In genomic region chr3:151283387-151283786, GRCh38 we compare ENCODE assay signal across 16 cellular contexts. TPM values are rescaled to one million over a fixed set of nuclear protein-coding genes. Genes with fewer than 3 reads are reported as not detected.
DNase-seq lines count a peak whose midpoint lies in the region; ATAC-seq lines count a peak whose summit lies in the region.
"Had no signal": no experiment of that assay in that cellular context is flagged by ENCODE, and none has a peak within 500 bp of the region (broad histone marks: within the 10 kb centered on the region; RNA-seq: fewer than 3 reads in every experiment).

No MANE protein-coding gene starts in this region.

- H3K27ac ChIP-seq in CD4-positive, alpha-beta memory T cell (ENCODE audit: low read depth, low read length) = no peak overlapping the region
- peak overlapping the region; percentile 36 for H3K27ac ChIP-seq in muscle layer of duodenum (ENCODE audit: low read length)
- H3K27ac ChIP-seq: thoracic aorta had no signal

- ATAC-seq in activated T-helper 17 cell treated with anti-CD3 and anti-CD28 coated beads, Interleukin-2, amount 50 U/mL, for 72 hours (replicated peaks) = peak; percentile 71

- no peaks in the 10 kb centered on the region for H3K9me3 ChIP-seq in CD4-positive, alpha-beta memory T cell (ENCODE audit: control insufficient read depth in 1 of 2, low read length in 2 of 2)
- no peaks in the 10 kb centered on the region for H3K9me3 ChIP-seq in muscle layer of duodenum (ENCODE audit: control insufficient read depth in 1 of 2, low read length in 2 of 2)
- H3K9me3 ChIP-seq: thoracic aorta had no signal

- H3K4me1 ChIP-seq in CD4-positive, alpha-beta memory T cell (ENCODE audit: insufficient read depth, low read length) = peaks cover 22% of the 10 kb centered on the region
- peaks cover 13 to 17% of the 10 kb centered on the region in 2 donors for H3K4me1 ChIP-seq in muscle layer of duodenum (ENCODE audit: control insufficient read depth in 1 of 2, insufficient read depth in 2 of 2, low read length in 2 of 2)

- DNase-seq in activated CD4-positive, alpha-beta T cell treated with anti-CD3 and anti-CD28 coated beads, Interleukin-2, amount 10 ng/mL, durations not matched to agents 24 days and 14 days = no peak
- no peak for DNase-seq in activated CD4-positive, alpha-beta T cell treated with anti-CD3 and anti-CD28 coated beads, Interleukin-2, amount 50 U/mL, for 48 hours
- peak in 4 of 5 donors; percentile 35 to 45 (median 39) for DNase-seq in CD4-positive, alpha-beta memory T cell
- DNase-seq in activated CD4-positive, CD25-positive, alpha-beta regulatory T cell (lab: John Stamatoyannopoulos, UW) = no peak
- no peak for DNase-seq in MV-4-11 (lab: John Stamatoyannopoulos, UW)
- DNase-seq in activated gamma-delta T cell treated with Interleukin-2 at 50 U/mL for 16 hours = no peak
- DNase-seq: DMS79; NCI-H2107; posterior cingulate gyrus; stimulated activated CD8-positive, alpha-beta memory T cell treated with anti-CD3 and anti-CD28 coated beads, Interleukin-4, amount 100 ng/mL, for 48 hours had no signal

- no peaks in the 10 kb centered on the region for H3K27me3 Mint-ChIP-seq in activated CD4-positive, alpha-beta T cell treated with anti-CD3 and anti-CD28 coated beads, Interleukin-2, amount 10 ng/mL, durations not matched to agents 24 days and 14 days
- H3K27me3 Mint-ChIP-seq in CD4-positive, alpha-beta memory T cell = no peaks in the 10 kb centered on the region
- H3K27me3 Mint-ChIP-seq in activated T-helper 17 cell treated with anti-CD3 and anti-CD28 coated beads, Interleukin-2, amount 50 U/mL, for 72 hours = no peaks in the 10 kb centered on the region

- POLR2A ChIA-PET in CD4-positive, alpha-beta memory T cell (lab: Charles Lee; ENCODE audit: partially characterized antibody) = no interaction called here

- no peaks in the 10 kb centered on the region for H3K27me3 ChIP-seq in CD4-positive, alpha-beta memory T cell (ENCODE audit: insufficient read depth, low read length)
- no peaks in the 10 kb centered on the region for H3K27me3 ChIP-seq in muscle layer of duodenum (ENCODE audit: low read depth, low read length)

- peak overlapping the region; percentile 81 for H3K27ac Mint-ChIP-seq in activated CD4-positive, alpha-beta T cell treated with anti-CD3 and anti-CD28 coated beads, Interleukin-2, amount 10 ng/mL, durations not matched to agents 24 days and 14 days
- H3K27ac Mint-ChIP-seq in CD4-positive, alpha-beta memory T cell = peak overlapping the region; percentile 10 to 90 (median 74)
- H3K27ac Mint-ChIP-seq in activated T-helper 17 cell treated with anti-CD3 and anti-CD28 coated beads, Interleukin-2, amount 50 U/mL, for 72 hours = peak overlapping the region; percentile 85

- CTCF ChIA-PET in CD4-positive, alpha-beta memory T cell (lab: Charles Lee; ENCODE audit: partially characterized antibody) = interaction anchor here (1.2 to 9.3 kb wide), 7 partner anchors 15 to 121 kb away, joined by 3 to 200 read pairs (median 7); no protein-coding TSS in a partner anchor

- H3K4me1 Mint-ChIP-seq in activated CD4-positive, alpha-beta T cell treated with anti-CD3 and anti-CD28 coated beads, Interleukin-2, amount 10 ng/mL, durations not matched to agents 24 days and 14 days = peaks cover 47% of the 10 kb centered on the region
- peaks cover 16 to 31% (median 21%) of the 10 kb centered on the region in 4 donors for H3K4me1 Mint-ChIP-seq in CD4-positive, alpha-beta memory T cell
- H3K4me1 Mint-ChIP-seq in activated T-helper 17 cell treated with anti-CD3 and anti-CD28 coated beads, Interleukin-2, amount 50 U/mL, for 72 hours = peaks cover 26% of the 10 kb centered on the region

- H3K36me3 ChIP-seq in CD4-positive, alpha-beta memory T cell (ENCODE audit: insufficient read depth, low read length) = no peaks in the 10 kb centered on the region
- no peaks in the 10 kb centered on the region for H3K36me3 ChIP-seq in muscle layer of duodenum (ENCODE audit: control insufficient read depth in 1 of 2, insufficient read depth in 2 of 2, low read length in 2 of 2)
- H3K36me3 ChIP-seq: thoracic aorta had no signal

- H3K36me3 Mint-ChIP-seq in activated CD4-positive, alpha-beta T cell treated with anti-CD3 and anti-CD28 coated beads, Interleukin-2, amount 10 ng/mL, durations not matched to agents 24 days and 14 days (ENCODE audit: low read depth) = no peaks in the 10 kb centered on the region
- H3K36me3 Mint-ChIP-seq in CD4-positive, alpha-beta memory T cell = no peaks in the 10 kb centered on the region
- H3K36me3 Mint-ChIP-seq in activated T-helper 17 cell treated with anti-CD3 and anti-CD28 coated beads, Interleukin-2, amount 50 U/mL, for 72 hours (ENCODE audit: low read depth) = no peaks in the 10 kb centered on the region

- H3K4me3 Mint-ChIP-seq in activated CD4-positive, alpha-beta T cell treated with anti-CD3 and anti-CD28 coated beads, Interleukin-2, amount 10 ng/mL, durations not matched to agents 24 days and 14 days = no peak overlapping the region
- no peak overlapping the region for H3K4me3 Mint-ChIP-seq in CD4-positive, alpha-beta memory T cell
- H3K4me3 Mint-ChIP-seq in activated T-helper 17 cell treated with anti-CD3 and anti-CD28 coated beads, Interleukin-2, amount 50 U/mL, for 72 hours = peak overlapping the region; percentile 57
- H3K4me3 Mint-ChIP-seq: nephron had no signal

- intact Hi-C loops in activated CD4-positive, alpha-beta T cell treated with anti-CD3 and anti-CD28 coated beads, Interleukin-2, amount 10 ng/mL, durations not matched to agents 24 days and 14 days (cut with micrococcal nuclease) = loop anchor here (1.0 to 10.0 kb wide), 5 partner anchors 15 to 199 kb away; partner anchors contain the start of genes GPR87 and MED12L
- intact Hi-C loops in CD4-positive, alpha-beta memory T cell (cut with micrococcal nuclease) = loop anchor here (1.0 to 10.0 kb wide), 8 partner anchors 56 to 631 kb away; no protein-coding TSS in a partner anchor

- H3K9me3 Mint-ChIP-seq in activated CD4-positive, alpha-beta T cell treated with anti-CD3 and anti-CD28 coated beads, Interleukin-2, amount 10 ng/mL, durations not matched to agents 24 days and 14 days = no peaks in the 10 kb centered on the region
- H3K9me3 Mint-ChIP-seq in CD4-positive, alpha-beta memory T cell = peaks cover 0 to 3% (median 0%) of the 10 kb centered on the region in 8 donors
- H3K9me3 Mint-ChIP-seq in activated T-helper 17 cell treated with anti-CD3 and anti-CD28 coated beads, Interleukin-2, amount 50 U/mL, for 72 hours = no peaks in the 10 kb centered on the region
- H3K9me3 Mint-ChIP-seq: nephron had no signal

- H3K4me3 ChIP-seq in CD4-positive, alpha-beta memory T cell (ENCODE audit: low read length in 2 of 2) = no peak overlapping the region
- H3K4me3 ChIP-seq in muscle layer of duodenum (ENCODE audit: low read depth in 1 of 2, low read length in 2 of 2) = no peak overlapping the region
- H3K4me3 ChIP-seq: thoracic aorta had no signal

RNA-seq across cellular contexts. Expression of gene P2RY14, which starts 5.0 kb away (rescaled TPM):
- 2.5 and 3.0 TPM in 2 replicates for total RNA-seq in activated CD4-positive, alpha-beta T cell treated with anti-CD3 and anti-CD28 coated beads, Interleukin-2, amount 10 ng/mL, durations not matched to agents 24 days and 14 days
- 1 to 10 TPM in 1 of 2 experiments, under 1 TPM in 1; 0.94 to 1.3 TPM for total RNA-seq in CD4-positive, alpha-beta memory T cell
- polyA plus RNA-seq in CD4-positive, alpha-beta memory T cell = 1 to 10 TPM in 1 of 2 donors, under 1 TPM in 1; 0.36 to 1.2 TPM
- total RNA-seq in activated T-helper 17 cell treated with anti-CD3 and anti-CD28 coated beads, Interleukin-2, amount 50 U/mL, for 72 hours = 1 to 10 TPM in 1 of 2 donors, under 1 TPM in 1; 0.90 to 1.3 TPM
- total RNA-seq: LHCN-M2 had no signal
- polyA plus RNA-seq: keratinocyte had no signal

RNA-seq across cellular contexts. Expression of gene GPR87, which starts 33.2 kb away (rescaled TPM):
- 1.0 and 1.4 TPM in 2 replicates for total RNA-seq in activated CD4-positive, alpha-beta T cell treated with anti-CD3 and anti-CD28 coated beads, Interleukin-2, amount 10 ng/mL, durations not matched to agents 24 days and 14 days
- not detected for total RNA-seq in CD4-positive, alpha-beta memory T cell
- polyA plus RNA-seq in CD4-positive, alpha-beta memory T cell = not detected
- 1 to 10 TPM; 3.2 to 5.0 TPM for total RNA-seq in activated T-helper 17 cell treated with anti-CD3 and anti-CD28 coated beads, Interleukin-2, amount 50 U/mL, for 72 hours
- total RNA-seq: LHCN-M2, thoracic aorta had no signal

RNA-seq across cellular contexts. Expression of gene P2RY13, which starts 46.0 kb away (rescaled TPM):
- total RNA-seq in activated CD4-positive, alpha-beta T cell treated with anti-CD3 and anti-CD28 coated beads, Interleukin-2, amount 10 ng/mL, durations not matched to agents 24 days and 14 days = not detected in 2 replicates
- not detected for total RNA-seq in CD4-positive, alpha-beta memory T cell
- not detected for polyA plus RNA-seq in CD4-positive, alpha-beta memory T cell
- not detected for total RNA-seq in activated T-helper 17 cell treated with anti-CD3 and anti-CD28 coated beads, Interleukin-2, amount 50 U/mL, for 72 hours
- total RNA-seq: LHCN-M2 had no signal
- polyA plus RNA-seq: keratinocyte had no signal

Comparison
In these comparisons a context has a peak if more than half of its experiments do, and no peak if none do; other contexts are left out.
1. DNase-seq: peak in CD4-positive, alpha-beta memory T cell (4 of 5); none in activated CD4-positive, alpha-beta T cell treated with anti-CD3 and anti-CD28 coated beads, Interleukin-2, amount 10 ng/mL, durations not matched to agents 24 days and 14 days (single experiment), activated CD4-positive, alpha-beta T cell treated with anti-CD3 and anti-CD28 coated beads, Interleukin-2, amount 50 U/mL, for 48 hours (0 of 2), activated CD4-positive, CD25-positive, alpha-beta regulatory T cell (0 of 4), MV-4-11 (single experiment) and activated gamma-delta T cell treated with Interleukin-2 at 50 U/mL for 16 hours (single experiment).
2. Peak in every context shown above with its lines, with median percentiles within 50 percentile points of each other: H3K27ac Mint-ChIP-seq.